In genomic region chr17:61813211-61813610, GRCh38 we compare ENCODE assay signal across 16 cellular contexts. TPM values are rescaled to one million over a fixed set of nuclear protein-coding genes. Genes with fewer than 3 reads are reported as not detected.
DNase-seq lines count a peak whose midpoint lies in the region; TF ChIP-seq lines count a peak whose summit lies in the region.
"Had no signal": no experiment of that assay in that cellular context is flagged by ENCODE, and none has a peak within 500 bp of the region (broad histone marks: within the 10 kb centered on the region; RNA-seq: fewer than 3 reads in every experiment).

No MANE protein-coding gene starts in this region.

- TF ChIP-seq CTCF in HFFc6 (IDR thresholded peaks at IDR 0.05) = no peak
- no peak for TF ChIP-seq CTCF in nephron progenitor cell (IDR thresholded peaks at IDR 0.05)

- H3K9me3 Mint-ChIP-seq in HFFc6 (no peaks in the 10 kb centered on the region), nephron progenitor cell (no peaks in the 10 kb centered on the region)
- H3K9me3 Mint-ChIP-seq: CD14-positive monocyte had no signal

- H3K4me1 Mint-ChIP-seq in HFFc6 (ENCODE audit: low read depth) (peaks cover 42% of the 10 kb centered on the region), nephron progenitor cell (peaks cover 10% of the 10 kb centered on the region)

- H3K36me3 Mint-ChIP-seq in HFFc6 (ENCODE audit: low read depth) (peaks cover 14% of the 10 kb centered on the region), nephron progenitor cell (ENCODE audit: low read depth) (peaks cover 35% of the 10 kb centered on the region)

- DNase-seq in AG08395 (ENCODE audit: low spot score) (peak; percentile 2), HFFc6 (no peak), dedifferentiated amniotic fluid mesenchymal stem cell (ENCODE audit: extremely low spot score) (peak; percentile 50), nephron progenitor cell (no peak), NCI-H1694 treated with DMSO at 0.1 percent for 48 hours (lab: John Stamatoyannopoulos, UW) (no peak), NOMO-1 treated with DMSO at 0.1 percent for 48 hours (lab: John Stamatoyannopoulos, UW; ENCODE audit: unreplicated experiment) (no peak), iPS-NIHi11 (ENCODE audit: low spot score) (no peak), hypothalamus (lab: John Stamatoyannopoulos, UW) (no peak)
- DNase-seq: NCI-H1417 treated with DMSO at 0.1 percent for 48 hours, NCI-H2029 treated with DMSO at 0.1 percent for 48 hours, NCI-H2171 treated with DMSO at 0.1 percent for 48 hours, NCI-H510A, NCI-H774, PC-3, SJCRH30 had no signal

- H3K27me3 Mint-ChIP-seq in HFFc6 (ENCODE audit: insufficient read depth) = no peaks in the 10 kb centered on the region; the same call in 1 of the 2 replicates
- H3K27me3 Mint-ChIP-seq in nephron progenitor cell (ENCODE audit: low read depth, poor library complexity) = no peaks in the 10 kb centered on the region

- H3K4me3 Mint-ChIP-seq in HFFc6 = no peak overlapping the region
- no peak overlapping the region for H3K4me3 Mint-ChIP-seq in nephron progenitor cell
- H3K4me3 Mint-ChIP-seq: CD14-positive monocyte had no signal

- H3K27ac Mint-ChIP-seq in HFFc6 = peak overlapping the region; percentile 20; the same call in 1 of the 2 replicates
- peak overlapping the region; percentile 7 for H3K27ac Mint-ChIP-seq in nephron progenitor cell
- H3K27ac Mint-ChIP-seq: CD14-positive monocyte had no signal

RNA-seq across cellular contexts. Expression of gene BRIP1, which starts 50.1 kb away (rescaled TPM):
- 1 to 10 TPM; 4.6 to 9.7 (median 8.5) TPM for total RNA-seq in HFFc6 (2021; fragmentation: NEBNext Ultra II Directional; extraction: Animal tissue kit (Norgen Biotek cat#: 25700))

Comparison
In these comparisons a context has a peak if more than half of its experiments do, and no peak if none do; other contexts are left out.
1. DNase-seq: peak in AG08395 (single experiment) and dedifferentiated amniotic fluid mesenchymal stem cell (single experiment); none in HFFc6 (single experiment), nephron progenitor cell (single experiment), NCI-H1694 treated with DMSO at 0.1 percent for 48 hours (single experiment), NOMO-1 treated with DMSO at 0.1 percent for 48 hours (single experiment), iPS-NIHi11 (single experiment) and hypothalamus (0 of 51).